ENCODE assay signal across 8 cellular contexts in the genomic region with DNA sequence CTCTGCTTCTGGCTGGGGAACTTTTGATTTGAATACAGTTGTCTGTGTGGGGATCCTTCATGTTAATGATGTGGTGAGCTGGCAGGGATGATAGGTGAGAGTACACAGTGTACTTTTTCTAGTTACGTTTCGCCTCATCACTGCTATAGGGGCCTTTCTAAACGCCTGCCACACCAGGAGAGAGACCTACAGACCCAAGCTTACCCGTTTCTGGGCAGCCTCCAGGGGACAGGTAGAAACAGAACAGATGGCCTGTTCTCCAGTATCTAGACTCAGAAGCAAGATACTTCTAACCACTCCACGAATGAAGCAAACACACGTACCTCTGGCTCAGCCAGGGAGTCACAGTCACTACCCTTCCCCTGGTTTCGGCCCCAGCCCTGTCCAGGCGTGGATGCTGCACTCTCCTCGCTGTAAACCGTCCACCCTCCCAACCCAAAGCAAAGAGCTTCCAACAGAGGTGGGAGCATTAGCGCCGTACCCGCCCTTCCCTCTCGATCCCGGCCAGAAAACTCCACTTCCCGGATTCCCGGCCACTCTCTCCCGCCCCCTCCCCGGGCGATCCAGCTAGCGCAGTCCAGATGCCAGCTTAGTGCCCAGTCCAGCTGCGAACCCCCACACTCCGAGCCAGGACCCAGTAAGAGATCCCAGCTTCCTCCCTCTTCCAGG. TPM values are rescaled to one million over a fixed set of nuclear protein-coding genes. Genes with fewer than 3 reads are reported as not detected.
A peak's percentile ranks its signal among the peaks of the same experiment; 100 is the strongest.
DNase-seq lines count a peak whose midpoint lies in the region; ATAC-seq, FAIRE-seq and TF ChIP-seq lines count a peak whose summit lies in the region.

No MANE protein-coding gene starts in this region.

- H3F3A ChIP-seq in OCI-LY1 (ENCODE audit: insufficient read depth, low read length): no peaks in the 10 kb centered on the region

- no peak for DNase-seq in A549 (ENCODE audit: low read depth in 1 of 2, low spot score in 1 of 2)
- DNase-seq in body of pancreas: peak; percentile 46 to 63 (median 58)
- DNase-seq in iris pigment epithelial cell (ENCODE audit: low read depth): peak; percentile 26
- DNase-seq in stimulated activated CD4-positive, alpha-beta T cell treated with anti-CD3 and anti-CD28 coated beads, Interleukin-15, amount 100 ng/mL, for 48 hours (ENCODE audit: low read depth in 2 of 2): peak; percentile 34 to 56
- no peak for DNase-seq in NCI-H1436 treated with DMSO at 0.1 percent for 48 hours (lab: John Stamatoyannopoulos, UW)

- H3K4me2 ChIP-seq in A549: peak overlapping the region; percentile 92
- peak overlapping the region; percentile 85 for H3K4me2 ChIP-seq in OCI-LY1 (ENCODE audit: low read length)

- H3K4me3 ChIP-seq in A549 (peak overlapping the region; percentile 98), OCI-LY1 (ENCODE audit: low read depth, low read length, poor library complexity, severe bottlenecking) (peak overlapping the region; percentile 87), body of pancreas (peak overlapping the region; percentile 83 to 96)

- no peaks in the 10 kb centered on the region for H3K9me2 ChIP-seq in OCI-LY1 (ENCODE audit: low read depth, low read length)

- intact Hi-C loops in body of pancreas (cut with DNase I): no loop called here

- peaks cover 58% of the 10 kb centered on the region for H3K79me2 ChIP-seq in OCI-LY1 (ENCODE audit: insufficient read depth, low read length)

- peak overlapping the region; percentile 88 for H3K9ac ChIP-seq in OCI-LY1 (ENCODE audit: low read length)

- H3K4me1 ChIP-seq in A549: peaks cover 30% of the 10 kb centered on the region
- peaks cover 69% of the 10 kb centered on the region for H3K4me1 ChIP-seq in OCI-LY1 (ENCODE audit: insufficient read depth, low read length, severe bottlenecking)
- peaks cover 59% of the 10 kb centered on the region for H3K4me1 ChIP-seq in body of pancreas

- ATAC-seq in A549 (peak in 1 of 2 experiments; percentile 9; a peak in 3 of 6 replicates), GM18498 (IDR thresholded peaks at IDR 0.05; ENCODE audit: unreplicated experiment) (peak; percentile 47), HG02763 (IDR thresholded peaks at IDR 0.05; ENCODE audit: unreplicated experiment) (peak; percentile 44), body of pancreas (peak; percentile 11)

- TF ChIP-seq EP300 in A549 (IDR thresholded peaks at IDR 0.05): no peak

- H3K27me3 ChIP-seq in OCI-LY1 (ENCODE audit: insufficient read depth, low read length) (no peaks in the 10 kb centered on the region), body of pancreas (no peaks in the 10 kb centered on the region)

- WGBS in A549 (ENCODE audit: missing lambda C conversion rate): 15% methylated on average over 13 of the region's 23 CpGs
- WGBS in body of pancreas, 2 donors: 0 to 1% methylated on average over 20 to 23 of the region's 23 CpGs

- H2AFZ ChIP-seq in OCI-LY1 (ENCODE audit: low read length): no peak overlapping the region

- POLR2A ChIA-PET in A549 (lab: Yijun Ruan, JAX): interaction anchor here (1.5 kb wide), 1 partner anchor 17 kb away, joined by 7 read pairs; no protein-coding TSS in a partner anchor

- TF ChIP-seq POLR2A in A549 (IDR thresholded peaks at IDR 0.05; ENCODE audit: low read length): no peak
- TF ChIP-seq POLR2A in body of pancreas (IDR thresholded peaks at IDR 0.05): peak in 2 of 3 donors; percentile 49 to 53

- H3K36me3 ChIP-seq in OCI-LY1 (ENCODE audit: insufficient read depth, low read length) (peaks cover 25% of the 10 kb centered on the region), body of pancreas (replicated peaks in 1 of 2; ENCODE audit: insufficient read depth in 1 of 2, low read depth in 2 of 2) (no peaks in the 10 kb centered on the region)

- CTCF ChIA-PET in A549 (lab: Yijun Ruan, JAX): interaction anchor here (1.1 to 1.6 kb wide), 3 partner anchors 10 to 196 kb away, joined by 3 to 5 read pairs (median 3); a partner anchor contains a TSS

- FAIRE-seq in A549 (lab: Jason Lieb, UNC): no peak

- H3K27ac ChIP-seq in A549: peak overlapping the region; percentile 84 to 94
- peak overlapping the region; percentile 81 for H3K27ac ChIP-seq in OCI-LY1 (ENCODE audit: low read depth, low read length, poor library complexity, severe bottlenecking)
- H3K27ac ChIP-seq in body of pancreas: peak overlapping the region; percentile 93 to 98 (median 94)

- TF ChIP-seq CTCF in A549 (IDR thresholded peaks at IDR 0.05) (no peak), OCI-LY1 (IDR thresholded peaks at IDR 0.05; ENCODE audit: low read length) (no peak), body of pancreas (IDR thresholded peaks at IDR 0.05) (peak in 1 of 7 experiments; percentile 11)

- H4K20me1 ChIP-seq in OCI-LY1 (ENCODE audit: insufficient read depth, low read length): no peaks in the 10 kb centered on the region

- H3K9me3 ChIP-seq in A549 (no peaks in the 10 kb centered on the region), OCI-LY1 (ENCODE audit: low read length) (no peaks in the 10 kb centered on the region), body of pancreas (no peaks in the 10 kb centered on the region)

- no peak for TF ChIP-seq RAD21 in A549 (conservative IDR thresholded peaks at IDR 0.05 in 1 of 2, IDR thresholded peaks at IDR 0.05 in 1 of 2)

TF ChIP-seq in A549, 52 proteins besides CTCF, POLR2A, EP300 and RAD21:
- TF ChIP-seq MAFK (IDR thresholded peaks at IDR 0.05; ENCODE audit: partially characterized antibody): no peak
- TF ChIP-seq FOXS1 (CRISPR knock-in tag; IDR thresholded peaks at IDR 0.05): no peak
- TF ChIP-seq, protein P1, sequence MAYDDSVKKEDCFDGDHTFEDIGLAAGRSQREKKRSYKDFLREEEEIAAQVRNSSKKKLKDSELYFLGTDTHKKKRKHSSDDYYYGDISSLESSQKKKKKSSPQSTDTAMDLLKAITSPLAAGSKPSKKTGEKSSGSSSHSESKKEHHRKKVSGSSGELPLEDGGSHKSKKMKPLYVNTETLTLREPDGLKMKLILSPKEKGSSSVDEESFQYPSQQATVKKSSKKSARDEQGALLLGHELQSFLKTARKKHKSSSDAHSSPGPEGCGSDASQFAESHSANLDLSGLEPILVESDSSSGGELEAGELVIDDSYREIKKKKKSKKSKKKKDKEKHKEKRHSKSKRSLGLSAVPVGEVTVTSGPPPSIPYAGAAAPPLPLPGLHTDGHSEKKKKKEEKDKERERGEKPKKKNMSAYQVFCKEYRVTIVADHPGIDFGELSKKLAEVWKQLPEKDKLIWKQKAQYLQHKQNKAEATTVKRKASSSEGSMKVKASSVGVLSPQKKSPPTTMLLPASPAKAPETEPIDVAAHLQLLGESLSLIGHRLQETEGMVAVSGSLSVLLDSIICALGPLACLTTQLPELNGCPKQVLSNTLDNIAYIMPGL (CRISPR knock-in tag; IDR thresholded peaks at IDR 0.05; ENCODE audit: borderline replicate concordance): no peak
- no peak for TF ChIP-seq SREBF2 (IDR thresholded peaks at IDR 0.05)
- TF ChIP-seq HOXB13 (CRISPR knock-in tag; IDR thresholded peaks at IDR 0.05; ENCODE audit: low read depth): no peak
- TF ChIP-seq, protein P2, sequence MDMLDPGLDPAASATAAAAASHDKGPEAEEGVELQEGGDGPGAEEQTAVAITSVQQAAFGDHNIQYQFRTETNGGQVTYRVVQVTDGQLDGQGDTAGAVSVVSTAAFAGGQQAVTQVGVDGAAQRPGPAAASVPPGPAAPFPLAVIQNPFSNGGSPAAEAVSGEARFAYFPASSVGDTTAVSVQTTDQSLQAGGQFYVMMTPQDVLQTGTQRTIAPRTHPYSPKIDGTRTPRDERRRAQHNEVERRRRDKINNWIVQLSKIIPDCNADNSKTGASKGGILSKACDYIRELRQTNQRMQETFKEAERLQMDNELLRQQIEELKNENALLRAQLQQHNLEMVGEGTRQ (IDR thresholded peaks at IDR 0.05): no peak
- TF ChIP-seq NR3C1 (IDR thresholded peaks at IDR 0.05): no peak
- no peak for TF ChIP-seq CBX8 (IDR thresholded peaks at IDR 0.05)
- no peak for TF ChIP-seq RARB (CRISPR knock-in tag; IDR thresholded peaks at IDR 0.05)
- TF ChIP-seq, protein P3, sequence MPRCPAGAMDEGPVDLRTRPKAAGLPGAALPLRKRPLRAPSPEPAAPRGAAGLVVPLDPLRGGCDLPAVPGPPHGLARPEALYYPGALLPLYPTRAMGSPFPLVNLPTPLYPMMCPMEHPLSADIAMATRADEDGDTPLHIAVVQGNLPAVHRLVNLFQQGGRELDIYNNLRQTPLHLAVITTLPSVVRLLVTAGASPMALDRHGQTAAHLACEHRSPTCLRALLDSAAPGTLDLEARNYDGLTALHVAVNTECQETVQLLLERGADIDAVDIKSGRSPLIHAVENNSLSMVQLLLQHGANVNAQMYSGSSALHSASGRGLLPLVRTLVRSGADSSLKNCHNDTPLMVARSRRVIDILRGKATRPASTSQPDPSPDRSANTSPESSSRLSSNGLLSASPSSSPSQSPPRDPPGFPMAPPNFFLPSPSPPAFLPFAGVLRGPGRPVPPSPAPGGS (IDR thresholded peaks at IDR 0.05): no peak
- TF ChIP-seq RFX5 (IDR thresholded peaks at IDR 0.05): no peak
- TF ChIP-seq NPAS2 (CRISPR knock-in tag; IDR thresholded peaks at IDR 0.05; ENCODE audit: borderline replicate concordance): no peak
- no peak for TF ChIP-seq NFE2L2 (conservative IDR thresholded peaks at IDR 0.05; ENCODE audit: low read length)
- no peak for TF ChIP-seq HEYL (CRISPR knock-in tag; IDR thresholded peaks at IDR 0.05)
- no peak for TF ChIP-seq RCOR1 (IDR thresholded peaks at IDR 0.05; ENCODE audit: low read depth, low read length)
- no peak for TF ChIP-seq EHF (CRISPR knock-in tag; IDR thresholded peaks at IDR 0.05)
- no peak for TF ChIP-seq HOXA7 (CRISPR knock-in tag; IDR thresholded peaks at IDR 0.05)
- no peak for TF ChIP-seq JUN (IDR thresholded peaks at IDR 0.05)

RNA-seq across cellular contexts. Expression of a gene that starts 1.2 kb away (rescaled TPM):
- polyA plus RNA-seq in A549 (2011; rRNA removed): 41.2 and 43.5 TPM in 2 replicates
- 9.1 and 11.6 TPM in 2 replicates for polyA plus RNA-seq in A549 (2012; cell fraction: cytosol; rRNA removed)
- polyA plus RNA-seq in A549 (2012; cell fraction: nucleus; rRNA removed): 7.1 and 8.0 TPM in 2 replicates
- 20.6 to 21.4 TPM (median 20.9 TPM) in 3 replicates for polyA plus RNA-seq in A549 (2017; fragmentation: RNase III; extraction: RNeasy Plus Mini Kit Qiagen cat#74134 plus additional on column Dnase treatment)
- 53.0 and 53.1 TPM in 2 replicates for polyA minus RNA-seq in A549 (2011; rRNA and poly(A)+ RNA removed)
- 10 to 100 TPM; 26.7 to 35.8 TPM for total RNA-seq in body of pancreas

Comparison
In these comparisons a context has a peak if more than half of its experiments do, and no peak if none do; other contexts are left out.
1. DNase-seq: peak in body of pancreas (4 of 4), iris pigment epithelial cell (single experiment) and stimulated activated CD4-positive, alpha-beta T cell treated with anti-CD3 and anti-CD28 coated beads, Interleukin-15, amount 100 ng/mL, for 48 hours (2 of 2); none in A549 (0 of 2) and NCI-H1436 treated with DMSO at 0.1 percent for 48 hours (single experiment).
2. Peak in every context shown above with its lines, with median percentiles within 50 percentile points of each other: H3K27ac ChIP-seq and H3K4me3 ChIP-seq.